ENCODE assay signal across 13 cellular contexts in the genomic region with DNA sequence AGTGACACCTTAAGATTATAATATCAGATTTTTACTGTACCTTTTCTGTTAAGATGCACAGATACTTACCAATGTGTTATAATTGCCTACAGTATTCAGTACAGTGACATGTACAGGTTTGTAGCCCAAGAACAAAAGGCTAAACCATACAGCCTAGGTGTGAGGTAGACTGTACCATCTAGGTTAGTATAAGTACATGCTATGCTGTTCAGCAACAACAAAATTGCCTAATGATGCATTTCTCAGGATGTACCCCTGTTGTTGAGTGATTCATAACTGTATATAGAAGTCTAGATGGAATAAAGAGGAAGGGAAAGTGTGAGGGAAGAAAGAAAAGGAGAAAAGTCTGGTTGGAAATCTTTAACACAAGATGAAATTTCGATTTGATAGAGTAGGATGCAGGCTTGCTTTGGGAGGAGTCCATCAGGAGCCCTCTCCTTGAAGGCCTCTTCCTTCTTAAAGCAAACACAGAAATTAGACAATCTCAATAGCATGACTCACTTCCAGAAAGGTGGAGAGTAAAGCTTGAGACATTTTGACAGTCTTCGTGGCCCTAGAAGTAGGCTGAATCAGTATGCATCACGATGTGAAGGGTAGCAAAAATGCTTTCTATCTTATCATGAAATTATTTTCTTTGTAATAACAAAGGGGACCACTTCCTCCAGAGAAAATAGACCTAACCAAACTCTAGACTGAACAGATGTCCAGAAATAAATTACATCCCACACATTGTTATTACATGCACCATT.
DNase-seq lines count a peak whose midpoint lies in the region; ATAC-seq and TF ChIP-seq lines count a peak whose summit lies in the region.
"Had no signal": no experiment of that assay in that cellular context is flagged by ENCODE, and none has a peak within 500 bp of the region (broad histone marks: within the 10 kb centered on the region; RNA-seq: fewer than 3 reads in every experiment).

No MANE protein-coding gene starts in this region.

- H3K4me3 ChIP-seq in choroid plexus epithelial cell (ENCODE audit: low read depth, low read length): no peak overlapping the region
- no peak overlapping the region for H3K4me3 ChIP-seq in esophagus muscularis mucosa
- H3K4me3 ChIP-seq: ovary had no signal

- H3K9me3 ChIP-seq in esophagus muscularis mucosa: no peaks in the 10 kb centered on the region
- H3K9me3 ChIP-seq: ovary had no signal

- DNase-seq in NOMO-1 treated with DMSO at 0.1 percent for 48 hours (lab: John Stamatoyannopoulos, UW; ENCODE audit: unreplicated experiment) (peak; percentile 3), NOMO-1 (lab: John Stamatoyannopoulos, UW; ENCODE audit: unreplicated experiment in 2 of 2) (no peak), LHCN-M2 (ENCODE audit: low read depth) (peak; percentile 87), choroid plexus epithelial cell (ENCODE audit: low read depth) (peak; percentile 71), NCI-H2107 treated with DMSO at 0.1 percent for 48 hours (lab: John Stamatoyannopoulos, UW; ENCODE audit: unreplicated experiment) (no peak), COR-L47 (lab: John Stamatoyannopoulos, UW) (no peak), esophagus muscularis mucosa (ENCODE audit: extremely low spot score) (no peak)
- DNase-seq: activated CD8-positive, alpha-beta memory T cell treated with anti-CD3 and anti-CD28 coated beads, Interleukin-2, amount 50 U/mL, for 48 hours; left ventricle myocardium superior; NCI-H1092 treated with DMSO at 0.1 percent for 48 hours; ovary; stimulated activated CD4-positive, alpha-beta T cell treated with anti-CD3 and anti-CD28 coated beads, Interleukin-4, amount 100 ng/mL, for 24 hours had no signal

- H3K4me1 ChIP-seq in esophagus muscularis mucosa: no peaks in the 10 kb centered on the region

- H3K27me3 ChIP-seq in esophagus muscularis mucosa: no peaks in the 10 kb centered on the region
- H3K27me3 ChIP-seq: ovary had no signal

- no peak for ATAC-seq in HG03521 (IDR thresholded peaks at IDR 0.05; ENCODE audit: unreplicated experiment)
- ATAC-seq: left ventricle myocardium superior had no signal

- no peaks in the 10 kb centered on the region for H3K36me3 ChIP-seq in esophagus muscularis mucosa
- H3K36me3 ChIP-seq: ovary had no signal

- no peak for TF ChIP-seq CTCF in choroid plexus epithelial cell (conservative IDR thresholded peaks at IDR 0.05; ENCODE audit: low read depth, low read length)
- TF ChIP-seq CTCF in esophagus muscularis mucosa (IDR thresholded peaks at IDR 0.05): no peak

- TF ChIP-seq EP300 in esophagus muscularis mucosa (IDR thresholded peaks at IDR 0.05): no peak

- intact Hi-C loops in esophagus muscularis mucosa (cut with DNase I): no loop called here

- 73% methylated on average over 3 of the region's 3 CpGs for WGBS in esophagus muscularis mucosa

- H3K27ac ChIP-seq in esophagus muscularis mucosa (replicated peaks in 1 of 4): no peak overlapping the region
- H3K27ac ChIP-seq: ovary had no signal

- no peak for TF ChIP-seq POLR2A in esophagus muscularis mucosa (IDR thresholded peaks at IDR 0.05; ENCODE audit: low read depth)

Comparison
In these comparisons a context has a peak if more than half of its experiments do, and no peak if none do; other contexts are left out.
1. DNase-seq: peak in NOMO-1 treated with DMSO at 0.1 percent for 48 hours (single experiment), LHCN-M2 (single experiment) and choroid plexus epithelial cell (single experiment); none in NOMO-1 (0 of 2), NCI-H2107 treated with DMSO at 0.1 percent for 48 hours (single experiment), COR-L47 (single experiment) and esophagus muscularis mucosa (single experiment).